1 cellular context compared by ENCODE assay signal in genomic region chr1:236800623-236801022, GRCh38.
TF ChIP-seq lines count a peak whose summit lies in the region.

No MANE protein-coding gene starts in this region.

TF ChIP-seq in GM12878, 131 proteins besides CTCF, POLR2A, EP300 and RAD21:
- TF ChIP-seq ZNF274 (IDR thresholded peaks at IDR 0.05; ENCODE audit: insufficient read depth, insufficient read length) (no peak), SMARCA5 (IDR thresholded peaks at IDR 0.05) (no peak), TCF3 (IDR thresholded peaks at IDR 0.05; ENCODE audit: borderline replicate concordance, insufficient read depth, low read depth, low read length) (no peak), CHD1 (IDR thresholded peaks at IDR 0.05; ENCODE audit: low read depth, low read length) (no peak)
